In genomic region chr13:110103026-110103425, GRCh38 we compare ENCODE assay signal across 20 cellular contexts.
DNase-seq lines count a peak whose midpoint lies in the region; ATAC-seq, FAIRE-seq and TF ChIP-seq lines count a peak whose summit lies in the region.
"Had no signal": no experiment of that assay in that cellular context is flagged by ENCODE, and none has a peak within 500 bp of the region (broad histone marks: within the 10 kb centered on the region; RNA-seq: fewer than 3 reads in every experiment).

No MANE protein-coding gene starts in this region.

- intact Hi-C loops in MCF 10A (cut with micrococcal nuclease) (no loop called here), breast epithelium (cut with DNase I; ENCODE audit: low total_unique reads) (no loop called here)

- H3K36me3 Mint-ChIP-seq in MCF 10A (ENCODE audit: insufficient read depth, unreplicated experiment) = no peaks in the 10 kb centered on the region
- H3K36me3 Mint-ChIP-seq: CD4-positive, CD25-positive, alpha-beta regulatory T cell had no signal

- peak overlapping the region; percentile 17 for H3K27ac Mint-ChIP-seq in MCF 10A (ENCODE audit: low read depth, unreplicated experiment)
- H3K27ac Mint-ChIP-seq: CD4-positive, CD25-positive, alpha-beta regulatory T cell; GM23338 had no signal

- H3K27me3 ChIP-seq in breast epithelium (no peaks in the 10 kb centered on the region), bronchial epithelial cell (ENCODE audit: control insufficient read depth, insufficient read depth, low read length) (no peaks in the 10 kb centered on the region)
- H3K27me3 ChIP-seq: SJSA1 had no signal

- H3K27ac ChIP-seq in breast epithelium = no peak overlapping the region
- H3K27ac ChIP-seq: PC-9, SJSA1 had no signal

- H3K4me3 ChIP-seq in breast epithelium (no peak overlapping the region), bronchial epithelial cell (ENCODE audit: low read depth, low read length) (no peak overlapping the region)
- H3K4me3 ChIP-seq: GM23338, PC-9, SJSA1 had no signal

- H3K9me3 ChIP-seq in breast epithelium = no peaks in the 10 kb centered on the region
- H3K9me3 ChIP-seq: BE2C, SJSA1 had no signal

- peak; percentile 58 for FAIRE-seq in bronchial epithelial cell (lab: Jason Lieb, UNC)

- TF ChIP-seq CTCF in MCF 10A (IDR thresholded peaks at IDR 0.05; ENCODE audit: unreplicated experiment) = no peak
- TF ChIP-seq CTCF in breast epithelium (IDR thresholded peaks at IDR 0.05) = no peak
- TF ChIP-seq CTCF in bronchial epithelial cell (IDR thresholded peaks at IDR 0.05; ENCODE audit: insufficient read depth, low read length, severe bottlenecking) = no peak

- peaks cover 10% of the 10 kb centered on the region for H3K9me3 Mint-ChIP-seq in MCF 10A (ENCODE audit: unreplicated experiment)

- DNase-seq in MCF 10A (ENCODE audit: unreplicated experiment) (no peak), breast epithelium (ENCODE audit: low spot score in 2 of 2) (no peak), bronchial epithelial cell (ENCODE audit: low read depth) (no peak), myocyte (ENCODE audit: low read depth) (peak; percentile 50), AG08396 (ENCODE audit: low spot score) (no peak), NCI-H510A (lab: John Stamatoyannopoulos, UW) (no peak)
- no peak for DNase-seq in stimulated activated CD8-positive, alpha-beta memory T cell treated with anti-CD3 and anti-CD28 coated beads, Interleukin-4, amount 100 ng/mL, for 48 hours
- DNase-seq: 8988T; BE2C; Caco-2; CD4-positive, CD25-positive, alpha-beta regulatory T cell; GDM1; NCI-H1105; NCI-H187 treated with DMSO at 0.1 percent for 48 hours; NCI-H226; NCI-H524 treated with DMSO at 0.1 percent for 48 hours; PC-9 had no signal

- H3K4me1 ChIP-seq in breast epithelium = no peaks in the 10 kb centered on the region
- H3K4me1 ChIP-seq: BE2C, Caco-2 had no signal

- H3K4me3 Mint-ChIP-seq in MCF 10A (ENCODE audit: unreplicated experiment) = no peak overlapping the region
- H3K4me3 Mint-ChIP-seq: CD4-positive, CD25-positive, alpha-beta regulatory T cell; GM23338 had no signal

- BruUV-seq in MCF 10A (replicated peaks; lab: Mats Ljungman, UMichigan) = no TSS peak

- CTCF ChIA-PET in MCF 10A (lab: Yijun Ruan, JAX) = interaction anchor here (0.7 to 1.3 kb wide), 6 partner anchors 11 to 1142 kb away, joined by 3 to 6 read pairs (median 4); no protein-coding TSS in a partner anchor

- no peak for ATAC-seq in GM21723 (IDR thresholded peaks at IDR 0.05; ENCODE audit: unreplicated experiment)
- ATAC-seq: GM23338 had no signal

- H3K36me3 ChIP-seq in breast epithelium (no peaks in the 10 kb centered on the region), bronchial epithelial cell (ENCODE audit: control insufficient read depth, insufficient read depth, low read length) (no peaks in the 10 kb centered on the region)
- H3K36me3 ChIP-seq: BE2C, SJSA1 had no signal

- POLR2A ChIA-PET in MCF 10A (lab: Yijun Ruan, JAX) = interaction anchor here (0.8 to 1.6 kb wide), 7 partner anchors 13 to 948 kb away, joined by 3 to 5 read pairs (median 4); no protein-coding TSS in a partner anchor

- TF ChIP-seq POLR2A in breast epithelium (IDR thresholded peaks at IDR 0.05) = no peak

- H3K27me3 Mint-ChIP-seq in MCF 10A (ENCODE audit: insufficient read depth, unreplicated experiment) = no peaks in the 10 kb centered on the region
- H3K27me3 Mint-ChIP-seq: CD4-positive, CD25-positive, alpha-beta regulatory T cell had no signal

- peaks cover 20% of the 10 kb centered on the region for H3K4me1 Mint-ChIP-seq in MCF 10A (ENCODE audit: insufficient read depth, unreplicated experiment)
- H3K4me1 Mint-ChIP-seq: CD4-positive, CD25-positive, alpha-beta regulatory T cell; GM23338 had no signal
